In the genomic region with DNA sequence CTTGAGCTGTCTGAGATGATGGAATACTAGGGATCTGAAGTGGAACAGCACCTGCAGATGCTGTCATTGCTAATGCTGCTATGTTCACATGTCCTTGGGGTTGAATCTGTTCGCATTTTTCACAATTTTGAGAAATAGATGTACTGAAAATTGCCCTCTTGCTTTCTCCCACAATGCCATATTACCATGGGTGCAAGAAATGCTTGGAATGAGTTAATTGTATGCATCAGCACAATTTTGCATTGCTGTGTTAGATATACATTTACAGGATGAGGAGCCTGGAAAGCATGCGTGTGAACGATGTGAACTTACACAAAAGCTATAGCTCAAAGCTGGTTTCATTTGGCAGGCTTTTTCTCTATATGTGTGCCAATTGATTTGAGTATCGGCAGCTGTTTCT, we compare ENCODE assay signal across 27 cellular contexts.
DNase-seq lines count a peak whose midpoint lies in the region; ATAC-seq and TF ChIP-seq lines count a peak whose summit lies in the region.
"Had no signal": no experiment of that assay in that cellular context is flagged by ENCODE, and none has a peak within 500 bp of the region (broad histone marks: within the 10 kb centered on the region; RNA-seq: fewer than 3 reads in every experiment).

No MANE protein-coding gene starts in this region.

- CTCF ChIA-PET in CD8-positive, alpha-beta T cell (lab: Charles Lee), result no interaction called here

- whole genome bisulfite sequencing in hepatocyte (ENCODE audit: low lambda C conversion rate, missing lambda C conversion rate), result 80% methylated on average over 4 of the region's 4 CpGs

- no peak overlapping the region for H3K9ac ChIP-seq in KMS-11
- H3K9ac ChIP-seq: GM23248 had no signal

- H3K36me3 ChIP-seq in KMS-11 (ENCODE audit: insufficient read depth) (no peaks in the 10 kb centered on the region), hepatocyte (replicated peaks; ENCODE audit: insufficient read depth, low read depth) (no peaks in the 10 kb centered on the region), gastrocnemius medialis (no peaks in the 10 kb centered on the region)
- H3K36me3 ChIP-seq in CD8-positive, alpha-beta T cell (ENCODE audit: insufficient read depth, low read length), result no peaks in the 10 kb centered on the region
- H3K36me3 ChIP-seq: ascending aorta, Peyer's patch had no signal

- POLR2A ChIA-PET in CD8-positive, alpha-beta T cell (lab: Charles Lee), result no interaction called here

- no peaks in the 10 kb centered on the region for H3K27me3 Mint-ChIP-seq in CD8-positive, alpha-beta T cell (ENCODE audit: low read depth)
- H3K27me3 Mint-ChIP-seq: activated CD8-positive, alpha-beta T cell treated with anti-CD3 and anti-CD28 coated beads for 36 hours had no signal

- H3K4me3 ChIP-seq in KMS-11 (IDR thresholded peaks at IDR 0.05; ENCODE audit: insufficient read depth, low read depth, low read length), result no peak overlapping the region
- no peak overlapping the region for H3K4me3 ChIP-seq in hepatocyte
- peak overlapping the region; percentile 34 to 58 (median 50) for H3K4me3 ChIP-seq in gastrocnemius medialis
- H3K4me3 ChIP-seq in CD8-positive, alpha-beta T cell (ENCODE audit: low read depth, low read length), result no peak overlapping the region
- H3K4me3 ChIP-seq: ascending aorta, GM23248, Peyer's patch, smooth muscle cell had no signal

- in situ Hi-C loops in gastrocnemius medialis (cut with MboI; ENCODE audit: low sequenced_read_pairs in 4 of 4), result no loop called here

- peak overlapping the region; percentile 14; the same call in 1 of the 2 replicates for H3K4me2 ChIP-seq in KMS-11
- peak overlapping the region; percentile 67 for H3K4me2 ChIP-seq in hepatocyte
- H3K4me2 ChIP-seq: smooth muscle cell had no signal

- no peaks in the 10 kb centered on the region for H3K9me3 ChIP-seq in hepatocyte (ENCODE audit: low read depth)
- no peaks in the 10 kb centered on the region for H3K9me3 ChIP-seq in gastrocnemius medialis
- H3K9me3 ChIP-seq in CD8-positive, alpha-beta T cell (ENCODE audit: low read length), result no peaks in the 10 kb centered on the region
- H3K9me3 ChIP-seq: ascending aorta, Peyer's patch had no signal

- H3K27me3 ChIP-seq in KMS-11 (ENCODE audit: insufficient read depth, low read depth) (no peaks in the 10 kb centered on the region), hepatocyte (no peaks in the 10 kb centered on the region), gastrocnemius medialis (no peaks in the 10 kb centered on the region)
- H3K27me3 ChIP-seq in CD8-positive, alpha-beta T cell (ENCODE audit: insufficient read depth, low read length), result no peaks in the 10 kb centered on the region
- H3K27me3 ChIP-seq: ascending aorta, Peyer's patch had no signal

- TF ChIP-seq POLR2A in gastrocnemius medialis (IDR thresholded peaks at IDR 0.05), result no peak

- no peak overlapping the region for H3K4me3 Mint-ChIP-seq in CD8-positive, alpha-beta T cell
- H3K4me3 Mint-ChIP-seq: activated CD8-positive, alpha-beta T cell treated with anti-CD3 and anti-CD28 coated beads for 36 hours; activated naive CD4-positive, alpha-beta T cell treated with anti-CD3 and anti-CD28 coated beads, Interleukin-2, amount 10 ng/mL, durations not matched to agents 7 days and 5 days; endodermal cell; memory B cell; naive B cell; T-helper 2 cell treated with Interferon-gamma antibody and Interleukin-4, amounts not matched to agents 5 μg/mL and 100 μg/mL, for 36 hours had no signal

- H3K27ac ChIP-seq in KMS-11 (no peak overlapping the region), VCaP (peak overlapping the region; percentile 76), hepatocyte (no peak overlapping the region), gastrocnemius medialis (peak overlapping the region in 3 of 4 donors; percentile 21 to 85 (median 24))
- no peak overlapping the region for H3K27ac ChIP-seq in CD8-positive, alpha-beta T cell (ENCODE audit: low read depth, low read length)
- H3K27ac ChIP-seq: ascending aorta, GM23248, Peyer's patch had no signal

- H3K9me2 ChIP-seq in hepatocyte (replicated peaks; ENCODE audit: insufficient read depth), result no peaks in the 10 kb centered on the region

- intact Hi-C loops in gastrocnemius medialis (cut with DNase I; ENCODE audit: low total_unique reads), result loop anchor here (2.0 kb wide), 1 partner anchor 30 kb away; no protein-coding TSS in a partner anchor
- intact Hi-C loops in CD8-positive, alpha-beta T cell (cut with DNase I, micrococcal nuclease), result no loop called here

- H3K4me1 ChIP-seq in KMS-11 (ENCODE audit: low read depth, poor library complexity, severe bottlenecking) (peaks cover 69% of the 10 kb centered on the region), hepatocyte (ENCODE audit: insufficient read depth) (peaks cover 34% of the 10 kb centered on the region), gastrocnemius medialis (peaks cover 65 to 71% of the 10 kb centered on the region in 2 donors)
- H3K4me1 ChIP-seq in CD8-positive, alpha-beta T cell (ENCODE audit: insufficient read depth, low read length), result no peaks in the 10 kb centered on the region

- no peaks in the 10 kb centered on the region for H3K4me1 Mint-ChIP-seq in CD8-positive, alpha-beta T cell (ENCODE audit: low read depth)
- H3K4me1 Mint-ChIP-seq: activated naive CD4-positive, alpha-beta T cell treated with anti-CD3 and anti-CD28 coated beads, Interleukin-2, amount 10 ng/mL, durations not matched to agents 7 days and 5 days; memory B cell; naive B cell had no signal

- H3K36me3 Mint-ChIP-seq in CD8-positive, alpha-beta T cell, result no peaks in the 10 kb centered on the region
- H3K36me3 Mint-ChIP-seq: activated naive CD4-positive, alpha-beta T cell treated with anti-CD3 and anti-CD28 coated beads, Interleukin-2, amount 10 ng/mL, durations not matched to agents 7 days and 5 days; memory B cell had no signal

- H3K9me3 Mint-ChIP-seq in CD8-positive, alpha-beta T cell, result no peaks in the 10 kb centered on the region
- H3K9me3 Mint-ChIP-seq: activated CD8-positive, alpha-beta T cell treated with anti-CD3 and anti-CD28 coated beads for 36 hours; activated naive CD4-positive, alpha-beta T cell treated with anti-CD3 and anti-CD28 coated beads, Interleukin-2, amount 10 ng/mL, durations not matched to agents 7 days and 5 days; endodermal cell; memory B cell; naive B cell; T-helper 2 cell treated with Interferon-gamma antibody and Interleukin-4, amounts not matched to agents 5 μg/mL and 100 μg/mL, for 36 hours had no signal

- TF ChIP-seq CTCF in KMS-11 (conservative IDR thresholded peaks at IDR 0.05; ENCODE audit: low read depth, low read length) (no peak), VCaP (conservative IDR thresholded peaks at IDR 0.05) (no peak), hepatocyte (IDR thresholded peaks at IDR 0.05; ENCODE audit: poor library complexity) (no peak), gastrocnemius medialis (IDR thresholded peaks at IDR 0.05 in 4 of 5, conservative IDR thresholded peaks at IDR 0.05 in 1 of 5) (no peak)
- TF ChIP-seq CTCF in CD8-positive, alpha-beta T cell (IDR thresholded peaks at IDR 0.05), result no peak

- H4K20me1 ChIP-seq in KMS-11 (ENCODE audit: insufficient read depth), result no peaks in the 10 kb centered on the region
- H4K20me1 ChIP-seq in hepatocyte (ENCODE audit: insufficient read depth, poor library complexity, severe bottlenecking), result peaks cover 18% of the 10 kb centered on the region

- no peak overlapping the region for H3K27ac Mint-ChIP-seq in CD8-positive, alpha-beta T cell
- H3K27ac Mint-ChIP-seq: activated CD8-positive, alpha-beta T cell treated with anti-CD3 and anti-CD28 coated beads for 36 hours; activated naive CD4-positive, alpha-beta T cell treated with anti-CD3 and anti-CD28 coated beads, Interleukin-2, amount 10 ng/mL, durations not matched to agents 7 days and 5 days; memory B cell; naive B cell; T-helper 2 cell treated with Interferon-gamma antibody and Interleukin-4, amounts not matched to agents 5 μg/mL and 100 μg/mL, for 36 hours had no signal

- ATAC-seq in gastrocnemius medialis, result no peak
- no peak for ATAC-seq in CD8-positive, alpha-beta T cell
- ATAC-seq: activated CD8-positive, alpha-beta T cell treated with anti-CD3 and anti-CD28 coated beads for 36 hours; stimulated activated naive CD8-positive, alpha-beta T cell treated with anti-CD3 and anti-CD28 coated beads, Interleukin-15, Interleukin-2, amounts not matched to agents 100 U/mL and 50 U/mL, for 24 hours had no signal

- H2AFZ ChIP-seq in KMS-11 (ENCODE audit: low read depth) (no peak overlapping the region), hepatocyte (no peak overlapping the region)
- H2AFZ ChIP-seq: GM23248 had no signal

- H3K79me2 ChIP-seq in KMS-11 (ENCODE audit: insufficient read depth, low read depth) (no peaks in the 10 kb centered on the region), hepatocyte (peaks cover 81% of the 10 kb centered on the region)

- no peak for DNase-seq in hepatocyte (ENCODE audit: low spot score)
- DNase-seq in gastrocnemius medialis, result no peak
- no peak for DNase-seq in activated effector memory CD4-positive, alpha-beta T cell treated with Interleukin-2 at 50 U/mL for 16 hours
- DNase-seq in COLO668 (lab: John Stamatoyannopoulos, UW; ENCODE audit: unreplicated experiment), result no peak
- DNase-seq in activated CD8-positive, alpha-beta memory T cell treated with anti-CD3 and anti-CD28 coated beads for 24 hours, result no peak
- no peak for DNase-seq in CD8-positive, alpha-beta T cell
- DNase-seq: activated CD8-positive, alpha-beta T cell treated with anti-CD3 and anti-CD28 coated beads for 36 hours; activated naive CD4-positive, alpha-beta T cell treated with anti-CD3 and anti-CD28 coated beads, Interleukin-2, amount 10 ng/mL, durations not matched to agents 7 days and 5 days; activated T-cell treated with anti-CD3 and anti-CD28 coated beads, Interleukin-2, amount 50 U/mL, for 1 hour; COR-L47; DND-41; endodermal cell; GM23248; islet precursor cell; MM.1S; naive B cell; NCI-H1694 treated with DMSO at 0.1 percent for 48 hours; Peyer's patch; posterior cingulate gyrus; stimulated activated CD4-positive, alpha-beta T cell treated with anti-CD3 and anti-CD28 coated beads, Interleukin-2, amount 100 ng/mL, for 48 hours; stimulated activated naive CD8-positive, alpha-beta T cell treated with anti-CD3 and anti-CD28 coated beads, Interleukin-15, Interleukin-2, amounts not matched to agents 100 U/mL and 50 U/mL, for 24 hours had no signal

Comparison
In these comparisons a context has a peak if more than half of its experiments do, and no peak if none do; other contexts are left out.
1. H3K27ac ChIP-seq: peak in VCaP (single experiment) and gastrocnemius medialis (3 of 4); none in KMS-11 (single experiment), hepatocyte (single experiment) and CD8-positive, alpha-beta T cell (single experiment).
2. H3K4me3 ChIP-seq: peak in gastrocnemius medialis (4 of 4); none in KMS-11 (single experiment), hepatocyte (single experiment) and CD8-positive, alpha-beta T cell (single experiment).